8 cellular contexts compared by ENCODE assay signal in genomic region chr13:33893559-33893958, GRCh38.
"Had no signal": no experiment of that assay in that cellular context is flagged by ENCODE, and none has a peak within 500 bp of the region (broad histone marks: within the 10 kb centered on the region; RNA-seq: fewer than 3 reads in every experiment).

No MANE protein-coding gene starts in this region.

- ATAC-seq: GM12878 had no signal

- DNase-seq: GDM1, GF-D8 had no signal

- FAIRE-seq: G401.6, GM12878, GM12891, GM12892, GM18507, GM19239 had no signal

- H3K4me3 ChIP-seq: GM12878 had no signal
